In the genomic region with DNA sequence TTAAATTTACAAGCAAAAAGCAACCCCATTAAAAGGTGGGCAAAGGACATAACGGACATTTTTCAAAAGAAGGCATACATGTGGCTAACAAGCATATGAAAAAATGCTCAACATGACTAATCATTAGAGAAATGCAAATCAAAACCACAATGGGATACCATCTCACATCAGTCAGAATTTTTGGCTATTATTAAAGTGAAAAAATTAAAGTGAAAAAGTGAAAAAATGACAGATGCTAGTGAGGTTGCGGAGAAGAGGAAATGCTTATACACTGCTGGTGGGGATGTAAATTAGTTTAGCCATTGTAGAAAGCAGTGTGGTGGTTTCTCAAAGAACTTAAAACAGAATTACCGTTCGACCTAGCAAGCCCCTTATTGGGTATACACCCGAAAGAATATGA, we compare ENCODE assay signal across 32 cellular contexts. TPM values are rescaled to one million over a fixed set of nuclear protein-coding genes. Genes with fewer than 3 reads are reported as not detected.
DNase-seq lines count a peak whose midpoint lies in the region; ATAC-seq, FAIRE-seq and TF ChIP-seq lines count a peak whose summit lies in the region.
"Had no signal": no experiment of that assay in that cellular context is flagged by ENCODE, and none has a peak within 500 bp of the region (broad histone marks: within the 10 kb centered on the region; RNA-seq: fewer than 3 reads in every experiment).

No MANE protein-coding gene starts in this region.

- H3K4me2 ChIP-seq in GM23248 (ENCODE audit: unreplicated experiment) (peak overlapping the region; percentile 31), GM12878 (ENCODE audit: control insufficient read depth, insufficient read depth) (no peak overlapping the region)

- TF ChIP-seq RAD21 in GM12878 (IDR thresholded peaks at IDR 0.05; ENCODE audit: insufficient read depth, low read depth, low read length): no peak

- TF ChIP-seq CTCF in AG10803 (conservative IDR thresholded peaks at IDR 0.05; ENCODE audit: low read length): no peak
- no peak for TF ChIP-seq CTCF in GM12878 (IDR thresholded peaks at IDR 0.05 in 2 of 3, conservative IDR thresholded peaks at IDR 0.05 in 1 of 3; ENCODE audit: control insufficient read depth in 2 of 3, extremely low read depth in 1 of 3, insufficient read depth in 1 of 3, low read depth in 3 of 3, low read length in 3 of 3)

- no peak overlapping the region for H3K4me3 Mint-ChIP-seq in stimulated activated naive CD8-positive, alpha-beta T cell treated with anti-CD3 and anti-CD28 coated beads, Interleukin-15, amount 100 ng/mL, for 72 hours
- H3K4me3 Mint-ChIP-seq: activated CD4-positive, alpha-beta memory T cell treated with anti-CD3 and anti-CD28 coated beads, Interleukin-2, amount 10 ng/mL, durations not matched to agents 7 days and 5 days; H9 had no signal

- H3K79me2 ChIP-seq in GM23248 (ENCODE audit: insufficient read depth) (no peaks in the 10 kb centered on the region), GM12878 (ENCODE audit: control insufficient read depth, insufficient read depth, low read length) (no peaks in the 10 kb centered on the region)

- TF ChIP-seq POLR2A in GM12878 (IDR thresholded peaks at IDR 0.05; ENCODE audit: low read depth, low read length): no peak

- no peak overlapping the region for H3K27ac Mint-ChIP-seq in stimulated activated naive CD8-positive, alpha-beta T cell treated with anti-CD3 and anti-CD28 coated beads, Interleukin-15, amount 100 ng/mL, for 72 hours
- H3K27ac Mint-ChIP-seq: activated CD4-positive, alpha-beta memory T cell treated with anti-CD3 and anti-CD28 coated beads, Interleukin-2, amount 10 ng/mL, durations not matched to agents 7 days and 5 days; activated naive CD4-positive, alpha-beta T cell treated with anti-CD3 and anti-CD28 coated beads, Interleukin-2, amount 50 U/mL, for 72 hours; activated T-helper 2 cell treated with anti-CD3 and anti-CD28 coated beads, Interferon-gamma antibody, Interleukin-2, Interleukin-4, amounts not matched to agents 10 μg/mL and 5 μg/mL and 100 μg/mL, durations not matched to agents 14 hours and 24 hours and 36 hours; H9; progenitor cell of endocrine pancreas had no signal

- H3K36me3 ChIP-seq in GM23248 (ENCODE audit: low read depth) (no peaks in the 10 kb centered on the region), GM12878 (ENCODE audit: control insufficient read depth in 2 of 2, insufficient read depth in 2 of 2, low read length in 1 of 2) (no peaks in the 10 kb centered on the region)
- H3K36me3 ChIP-seq: left lung, neutrophil had no signal

- DNase-seq in AG10803 (ENCODE audit: low read depth) (peak; percentile 59), GM23248 (peak; percentile 55), LHCN-M2 (ENCODE audit: low read depth) (peak; percentile 60), GM12878 (ENCODE audit: low read depth, low spot score) (peak; percentile 26), LoVo (ENCODE audit: low spot score) (no peak), NCI-H1092 (lab: John Stamatoyannopoulos, UW) (no peak)
- DNase-seq in stimulated activated naive CD8-positive, alpha-beta T cell treated with anti-CD3 and anti-CD28 coated beads, Interleukin-15, amount 100 ng/mL, for 72 hours: no peak
- no peak for DNase-seq in stimulated activated CD4-positive, alpha-beta T cell treated with anti-CD3 and anti-CD28 coated beads, Interleukin-2, amount 100 ng/mL, for 24 hours
- DNase-seq: activated CD4-positive, alpha-beta memory T cell treated with anti-CD3 and anti-CD28 coated beads, Interleukin-2, amount 10 ng/mL, durations not matched to agents 7 days and 5 days; activated CD4-positive, alpha-beta T cell treated with anti-CD3 and anti-CD28 coated beads for 1 hour; anterior cingulate cortex; Calu3; central memory CD4-positive, alpha-beta T cell; DND-41; H9; left lung; MM.1S; NCI-H146; NCI-H446; OCI-M1; stimulated activated naive CD4-positive, alpha-beta T cell; T-helper 2 cell; testis had no signal

- in situ Hi-C loops in GM23248 (cut with MboI) (no loop called here), GM12878 (cut with MboI) (no loop called here)

- H3K27ac ChIP-seq in GM23248: no peak overlapping the region
- no peak overlapping the region for H3K27ac ChIP-seq in GM12878 (ENCODE audit: control insufficient read depth, insufficient read depth)
- H3K27ac ChIP-seq: 22Rv1, left lung, neutrophil, testis had no signal

- H4K20me1 ChIP-seq in GM23248 (ENCODE audit: insufficient read depth) (no peaks in the 10 kb centered on the region), GM12878 (ENCODE audit: control insufficient read depth, insufficient read depth) (no peaks in the 10 kb centered on the region)

- no peak overlapping the region; the same call in 1 of the 2 replicates for H2AFZ ChIP-seq in GM23248
- H2AFZ ChIP-seq in GM12878 (ENCODE audit: control insufficient read depth, low read depth, low read length): no peak overlapping the region

- SMC1A ChIA-PET in GM12878 (lab: Charles Lee; ENCODE audit: uncharacterized antibody, unreplicated experiment): no interaction called here

- intact Hi-C loops in GM12878 (cut with micrococcal nuclease; ENCODE audit: unreplicated experiment): no loop called here

- H3K4me1 Mint-ChIP-seq in stimulated activated naive CD8-positive, alpha-beta T cell treated with anti-CD3 and anti-CD28 coated beads, Interleukin-15, amount 100 ng/mL, for 72 hours: no peaks in the 10 kb centered on the region
- H3K4me1 Mint-ChIP-seq: activated CD4-positive, alpha-beta memory T cell treated with anti-CD3 and anti-CD28 coated beads, Interleukin-2, amount 10 ng/mL, durations not matched to agents 7 days and 5 days; H9 had no signal

- RAD21 ChIA-PET in GM12878 (lab: Charles Lee; ENCODE audit: unreplicated experiment): no interaction called here

- H3F3A ChIP-seq in GM23248 (ENCODE audit: insufficient read depth): no peaks in the 10 kb centered on the region

- TF ChIP-seq EP300 in GM12878 (IDR thresholded peaks at IDR 0.05; ENCODE audit: borderline replicate concordance in 1 of 2, control insufficient read depth in 1 of 2, low read depth in 2 of 2, low read length in 2 of 2): no peak

- H3K9me3 Mint-ChIP-seq in stimulated activated naive CD8-positive, alpha-beta T cell treated with anti-CD3 and anti-CD28 coated beads, Interleukin-15, amount 100 ng/mL, for 72 hours: no peaks in the 10 kb centered on the region
- H3K9me3 Mint-ChIP-seq: activated CD4-positive, alpha-beta memory T cell treated with anti-CD3 and anti-CD28 coated beads, Interleukin-2, amount 10 ng/mL, durations not matched to agents 7 days and 5 days; activated T-helper 2 cell treated with anti-CD3 and anti-CD28 coated beads, Interferon-gamma antibody, Interleukin-2, Interleukin-4, amounts not matched to agents 10 μg/mL and 5 μg/mL and 100 μg/mL, durations not matched to agents 14 hours and 24 hours and 36 hours; H9 had no signal

- H3K27me3 Mint-ChIP-seq in stimulated activated naive CD8-positive, alpha-beta T cell treated with anti-CD3 and anti-CD28 coated beads, Interleukin-15, amount 100 ng/mL, for 72 hours: no peaks in the 10 kb centered on the region
- H3K27me3 Mint-ChIP-seq: activated CD4-positive, alpha-beta memory T cell treated with anti-CD3 and anti-CD28 coated beads, Interleukin-2, amount 10 ng/mL, durations not matched to agents 7 days and 5 days had no signal

- H3K27me3 ChIP-seq in GM23248 (replicated peaks; ENCODE audit: insufficient read depth) (no peaks in the 10 kb centered on the region), GM12878 (replicated peaks in 1 of 2; ENCODE audit: control insufficient read depth in 2 of 2, insufficient read depth in 2 of 2, low read length in 1 of 2) (no peaks in the 10 kb centered on the region; a peak in 1 of 4 replicates)
- H3K27me3 ChIP-seq: left lung, neutrophil, testis had no signal

- peak; percentile 69 for ATAC-seq in GM12878
- no peak for ATAC-seq in stimulated activated naive CD8-positive, alpha-beta T cell treated with anti-CD3 and anti-CD28 coated beads, Interleukin-15, amount 100 ng/mL, for 72 hours
- ATAC-seq: activated naive CD4-positive, alpha-beta T cell treated with anti-CD3 and anti-CD28 coated beads, Interleukin-2, amount 50 U/mL, for 72 hours; K562; left lung; sciatic nerve had no signal

- BruUV-seq in GM12878 (replicated peaks; lab: Mats Ljungman, UMichigan): no TSS peak

- H3K9me3 ChIP-seq in GM23248 (ENCODE audit: low read depth) (no peaks in the 10 kb centered on the region), GM12878 (replicated peaks; ENCODE audit: control insufficient read depth, insufficient read depth, low read length) (no peaks in the 10 kb centered on the region)
- H3K9me3 ChIP-seq: left lung, neutrophil, testis had no signal

- no peak overlapping the region for H3K9ac ChIP-seq in GM23248
- no peak overlapping the region for H3K9ac ChIP-seq in GM12878 (ENCODE audit: control insufficient read depth, insufficient read depth, low read length)

- no peak for FAIRE-seq in GM12878 (lab: Jason Lieb, UNC)
- FAIRE-seq: islet of Langerhans, K562 had no signal

- WGBS in GM23248 (ENCODE audit: low coverage in 1 of 2, low lambda C conversion rate in 2 of 2, missing lambda C conversion rate in 2 of 2), 2 experiments: 68 to 70% methylated on average over 5 of the region's 5 CpGs
- 24% methylated on average over 5 of the region's 5 CpGs for WGBS in GM12878 (ENCODE audit: insufficient coverage, insufficient replicate concordance, low lambda C conversion rate, missing lambda C conversion rate)

- no peak overlapping the region for H3K4me3 ChIP-seq in AG10803 (ENCODE audit: low read length)
- no peak overlapping the region for H3K4me3 ChIP-seq in GM23248
- no peak overlapping the region for H3K4me3 ChIP-seq in GM12878
- H3K4me3 ChIP-seq: K562, left lung, testis had no signal

- CTCF ChIA-PET in GM12878 (lab: Yijun Ruan, JAX): no interaction called here

- H3K9me2 ChIP-seq in GM23248 (ENCODE audit: insufficient read depth): no peaks in the 10 kb centered on the region

- H3K4me1 ChIP-seq in GM23248 (ENCODE audit: insufficient read depth) (peaks cover 18% of the 10 kb centered on the region), GM12878 (ENCODE audit: control insufficient read depth, insufficient read depth, low read length) (no peaks in the 10 kb centered on the region)
- H3K4me1 ChIP-seq: left lung, testis had no signal

- POLR2A ChIA-PET in GM12878 (lab: Charles Lee): no interaction called here

RNA-seq across cellular contexts. Expression of gene OTOGL, which starts 7.9 kb away (rescaled TPM):
- under 0.01 and 1.3 TPM in 2 replicates for total RNA-seq in GM23248 (2014; rRNA removed; shearing (Covaris generic))
- polyA plus RNA-seq in GM23248 (2016; fragmentation: Nextera tagmentation; extraction: Ambion mirVana) (0.06 and 0.09 TPM in 2 replicates), GM12878 (2011; rRNA removed) (3.7 and 5.8 TPM in 2 replicates), GM12878 (2014; fragmentation: Illumina TruSeq; extraction: Trizol) (0.22 and 0.34 TPM in 2 replicates), GM12878 (2014; fragmentation: Nextera tagmentation; extraction: Ambion mirVana) (under 1 TPM; 0.11 to 0.37 TPM), GM12878 (2014; rRNA removed) (0.14 and 0.30 TPM in 2 replicates), GM12878 (2016; fragmentation: Nextera tagmentation; extraction: Ambion mirVana) (under 1 TPM; 0.04 to 0.16 TPM)
- total RNA-seq in LHCN-M2 (2014; rRNA removed) (0.19 and 0.34 TPM in 2 replicates), GM12878 (2014; rRNA removed) (0.22 and 0.23 TPM in 2 replicates), GM12878 (2014; rRNA removed; fragmentation: Illumina TruSeq; extraction: Trizol) (0.32 and 0.36 TPM in 2 replicates), GM12878 (2021) (0.31 and 0.56 TPM in 2 replicates)
- 0.09 TPM for polyA plus RNA-seq in LHCN-M2 (2012)
- total RNA-seq in GM12878 (2013; cell fraction: nucleolus; rRNA removed): 12.5 and 13.2 TPM in 2 replicates
- 0.34 TPM for polyA plus RNA-seq in GM12878 (2011; ENCODE audit: low read depth)
- polyA plus RNA-seq in GM12878 (2011; cell fraction: cytosol; rRNA removed): 1.0 and 1.4 TPM in 2 replicates
- polyA plus RNA-seq in GM12878 (2011; cell fraction: nucleus; rRNA removed): 6.0 and 6.2 TPM in 2 replicates
- polyA plus RNA-seq in GM12878 (2012): 0.51 TPM in 2 replicates
- 4.2 and 4.8 TPM in 2 replicates for polyA minus RNA-seq in GM12878 (2011; rRNA and poly(A)+ RNA removed)
- 1.6 and 2.5 TPM in 2 replicates for polyA minus RNA-seq in GM12878 (2011; cell fraction: cytosol; rRNA and poly(A)+ RNA removed)
- 3.9 and 4.3 TPM in 2 replicates for polyA minus RNA-seq in GM12878 (2011; cell fraction: nucleus; rRNA and poly(A)+ RNA removed)
- total RNA-seq: activated CD4-positive, alpha-beta memory T cell treated with anti-CD3 and anti-CD28 coated beads, Interleukin-2, amount 10 ng/mL, durations not matched to agents 7 days and 5 days; activated naive CD4-positive, alpha-beta T cell treated with anti-CD3 and anti-CD28 coated beads, Interleukin-2, amount 50 U/mL, for 72 hours; mesenteric fat pad had no signal

Comparison
In these comparisons a context has a peak if more than half of its experiments do, and no peak if none do; other contexts are left out.
1. DNase-seq: peak in AG10803 (single experiment), GM23248 (single experiment), LHCN-M2 (single experiment) and GM12878 (single experiment); none in stimulated activated naive CD8-positive, alpha-beta T cell treated with anti-CD3 and anti-CD28 coated beads, Interleukin-15, amount 100 ng/mL, for 72 hours (0 of 2), stimulated activated CD4-positive, alpha-beta T cell treated with anti-CD3 and anti-CD28 coated beads, Interleukin-2, amount 100 ng/mL, for 24 hours (0 of 2), LoVo (single experiment) and NCI-H1092 (single experiment).